ENCODE assay signal across 8 cellular contexts in genomic region chr7:151552352-151553028, GRCh38. TPM values are rescaled to one million over a fixed set of nuclear protein-coding genes. Genes with fewer than 3 reads are reported as not detected.
DNase-seq lines count a peak whose midpoint lies in the region; TF ChIP-seq lines count a peak whose summit lies in the region.
"Had no signal": no experiment of that assay in that cellular context is flagged by ENCODE, and none has a peak within 500 bp of the region (broad histone marks: within the 10 kb centered on the region; RNA-seq: fewer than 3 reads in every experiment).

No MANE protein-coding gene starts in this region.

- peaks cover 4% of the 10 kb centered on the region for H3K36me3 Mint-ChIP-seq in activated CD4-positive, alpha-beta memory T cell treated with anti-CD3 and anti-CD28 coated beads, Interleukin-2, amount 10 ng/mL, durations not matched to agents 7 days and 5 days (ENCODE audit: low read depth)
- H3K36me3 Mint-ChIP-seq in mesothelial cell of epicardium, result no peaks in the 10 kb centered on the region

- TF ChIP-seq EP300 in sigmoid colon (IDR thresholded peaks at IDR 0.05), result peak in 3 of 4 donors; percentile 26 to 85 (median 50)

- POLR2A ChIA-PET in activated CD4-positive, alpha-beta memory T cell treated with anti-CD3 and anti-CD28 coated beads, Interleukin-2, amount 10 ng/mL, durations not matched to agents 7 days and 5 days (lab: Charles Lee), result no interaction called here

- no peaks in the 10 kb centered on the region for H3K4me1 Mint-ChIP-seq in activated CD4-positive, alpha-beta memory T cell treated with anti-CD3 and anti-CD28 coated beads, Interleukin-2, amount 10 ng/mL, durations not matched to agents 7 days and 5 days
- peaks cover 12% of the 10 kb centered on the region for H3K4me1 Mint-ChIP-seq in mesothelial cell of epicardium

- TF ChIP-seq POLR2A in sigmoid colon (IDR thresholded peaks at IDR 0.05), result no peak

- no peaks in the 10 kb centered on the region for H3K9me3 Mint-ChIP-seq in activated CD4-positive, alpha-beta memory T cell treated with anti-CD3 and anti-CD28 coated beads, Interleukin-2, amount 10 ng/mL, durations not matched to agents 7 days and 5 days
- H3K9me3 Mint-ChIP-seq in mesothelial cell of epicardium, result no peaks in the 10 kb centered on the region
- H3K9me3 Mint-ChIP-seq: activated CD4-positive, alpha-beta memory T cell treated with anti-CD3 and anti-CD28 coated beads for 36 hours had no signal

- DNase-seq in LoVo (ENCODE audit: low spot score) (peak; percentile 35), NCI-H69 (lab: John Stamatoyannopoulos, UW) (peak; percentile 82), cardiac muscle cell (ENCODE audit: low read depth in 1 of 2, low spot score in 1 of 2) (no peak), sigmoid colon (peak; percentile 84), inferior parietal cortex (ENCODE audit: extremely low spot score) (no peak), mesothelial cell of epicardium (ENCODE audit: low spot score in 2 of 2, unreplicated experiment in 2 of 2) (no peak)
- DNase-seq in activated CD4-positive, alpha-beta memory T cell treated with anti-CD3 and anti-CD28 coated beads, Interleukin-2, amount 10 ng/mL, durations not matched to agents 7 days and 5 days, result no peak
- DNase-seq: activated CD4-positive, alpha-beta memory T cell treated with anti-CD3 and anti-CD28 coated beads for 36 hours had no signal

- CTCF ChIA-PET in activated CD4-positive, alpha-beta memory T cell treated with anti-CD3 and anti-CD28 coated beads, Interleukin-2, amount 10 ng/mL, durations not matched to agents 7 days and 5 days (lab: Charles Lee), result no interaction called here

- WGBS in sigmoid colon, 2 donors, result 17 to 52% methylated on average over 10 of the region's 10 CpGs

- H3K4me3 Mint-ChIP-seq in activated CD4-positive, alpha-beta memory T cell treated with anti-CD3 and anti-CD28 coated beads, Interleukin-2, amount 10 ng/mL, durations not matched to agents 7 days and 5 days, result no peak overlapping the region
- no peak overlapping the region for H3K4me3 Mint-ChIP-seq in mesothelial cell of epicardium
- H3K4me3 Mint-ChIP-seq: activated CD4-positive, alpha-beta memory T cell treated with anti-CD3 and anti-CD28 coated beads for 36 hours had no signal

- H3K27ac ChIP-seq in cardiac muscle cell (peak overlapping the region; percentile 12), sigmoid colon (peak overlapping the region in 3 of 4 donors; percentile 36 to 64 (median 57))

- H3K27me3 ChIP-seq in cardiac muscle cell (no peaks in the 10 kb centered on the region), sigmoid colon (no peaks in the 10 kb centered on the region)

- H3K36me3 ChIP-seq in cardiac muscle cell, result peaks cover 11% of the 10 kb centered on the region
- peaks cover 0 to 18% (median 0%) of the 10 kb centered on the region in 4 donors for H3K36me3 ChIP-seq in sigmoid colon

- H3K27me3 Mint-ChIP-seq in activated CD4-positive, alpha-beta memory T cell treated with anti-CD3 and anti-CD28 coated beads, Interleukin-2, amount 10 ng/mL, durations not matched to agents 7 days and 5 days, result peaks cover 6% of the 10 kb centered on the region
- peaks cover 6% of the 10 kb centered on the region for H3K27me3 Mint-ChIP-seq in mesothelial cell of epicardium (ENCODE audit: low read depth)

- H3K9me3 ChIP-seq in cardiac muscle cell (ENCODE audit: low read depth), result no peaks in the 10 kb centered on the region
- no peaks in the 10 kb centered on the region for H3K9me3 ChIP-seq in sigmoid colon

- TF ChIP-seq CTCF in cardiac muscle cell (IDR thresholded peaks at IDR 0.05; ENCODE audit: low read depth, low read length), result no peak
- no peak for TF ChIP-seq CTCF in sigmoid colon (IDR thresholded peaks at IDR 0.05)
- no peak for TF ChIP-seq CTCF in mesothelial cell of epicardium (IDR thresholded peaks at IDR 0.05; ENCODE audit: unreplicated experiment)

- H3K4me3 ChIP-seq in cardiac muscle cell (no peak overlapping the region), sigmoid colon (no peak overlapping the region)

- intact Hi-C loops in sigmoid colon (cut with DNase I), result no loop called here

- H3K4me1 ChIP-seq in cardiac muscle cell (ENCODE audit: low read depth), result no peaks in the 10 kb centered on the region
- peaks cover 0 to 20% (median 16%) of the 10 kb centered on the region in 4 donors for H3K4me1 ChIP-seq in sigmoid colon

- H3K27ac Mint-ChIP-seq in activated CD4-positive, alpha-beta memory T cell treated with anti-CD3 and anti-CD28 coated beads, Interleukin-2, amount 10 ng/mL, durations not matched to agents 7 days and 5 days, result no peak overlapping the region
- H3K27ac Mint-ChIP-seq in mesothelial cell of epicardium, result no peak overlapping the region
- H3K27ac Mint-ChIP-seq: activated CD4-positive, alpha-beta memory T cell treated with anti-CD3 and anti-CD28 coated beads for 36 hours had no signal

RNA-seq across cellular contexts. Expression of gene RHEB, which starts 32.8 kb away (rescaled TPM):
- 89.8 and 127 TPM in 2 replicates for total RNA-seq in cardiac muscle cell
- polyA plus RNA-seq in cardiac muscle cell, result 157 and 204 TPM in 2 replicates
- total RNA-seq in sigmoid colon, result 100 to 1,000 TPM; 121 to 162 (median 136) TPM
- 100 to 1,000 TPM in 1 of 3 donors, 10 to 100 TPM in 2; 48.3 to 110 (median 91.3) TPM for polyA plus RNA-seq in sigmoid colon
- 10 to 100 TPM; 82.8 to 85.1 TPM for total RNA-seq in activated CD4-positive, alpha-beta memory T cell treated with anti-CD3 and anti-CD28 coated beads, Interleukin-2, amount 10 ng/mL, durations not matched to agents 7 days and 5 days
- 88.5 to 90.3 TPM (median 89.4 TPM) in 3 replicates for total RNA-seq in mesothelial cell of epicardium

Comparison
In these comparisons a context has a peak if more than half of its experiments do, and no peak if none do; other contexts are left out.
1. DNase-seq: peak in LoVo (single experiment), NCI-H69 (single experiment) and sigmoid colon (single experiment); none in cardiac muscle cell (0 of 2), inferior parietal cortex (single experiment), activated CD4-positive, alpha-beta memory T cell treated with anti-CD3 and anti-CD28 coated beads, Interleukin-2, amount 10 ng/mL, durations not matched to agents 7 days and 5 days (single experiment) and mesothelial cell of epicardium (0 of 2).